In the genomic region with DNA sequence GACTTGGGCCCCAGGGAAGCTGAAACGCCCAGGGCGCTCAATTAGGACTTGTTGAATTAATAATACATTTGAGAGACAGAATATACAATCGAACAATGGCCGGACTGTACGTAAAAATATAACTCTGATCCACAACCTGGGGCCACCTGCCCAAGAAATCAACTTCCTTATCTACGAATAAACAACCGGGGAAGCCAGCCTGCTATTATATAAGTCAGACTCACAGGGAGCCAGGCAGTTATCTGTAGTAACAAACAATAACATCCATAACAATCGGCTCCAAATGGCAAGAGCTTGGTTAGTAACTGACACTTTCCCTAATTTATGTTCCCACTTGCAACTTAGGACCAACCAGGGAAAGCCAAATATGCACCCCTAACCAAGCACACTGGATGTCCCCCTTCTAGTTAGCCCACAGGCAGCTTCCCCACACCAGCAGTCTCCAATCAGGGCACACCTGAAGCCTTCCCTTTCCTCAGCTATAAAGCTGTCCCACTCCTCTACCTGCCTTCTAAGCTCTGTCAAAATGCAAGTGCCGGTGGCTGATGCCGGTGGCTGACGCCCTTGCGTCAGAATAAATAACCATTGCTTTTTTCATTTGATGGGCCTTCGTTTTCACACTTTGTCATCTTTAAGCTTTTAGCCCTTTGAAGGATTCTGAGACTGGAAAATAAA, we compare ENCODE assay signal across 6 cellular contexts.
DNase-seq lines count a peak whose midpoint lies in the region; ATAC-seq and TF ChIP-seq lines count a peak whose summit lies in the region.
"Not testable (repeated sequence)": the region's sequence is repeated elsewhere in the genome, so short reads cannot be mapped to it uniquely, and the experiment has no call there.

No MANE protein-coding gene starts in this region.

- H2BK20ac ChIP-seq in H9 (ENCODE audit: low read depth, low read length, poor library complexity, severe bottlenecking) = not testable (repeated sequence)

- intact Hi-C loops in CD4-positive, alpha-beta memory T cell (cut with micrococcal nuclease); Panc1 (cut with micrococcal nuclease; ENCODE audit: unreplicated experiment); activated CD4-positive, alpha-beta T cell treated with anti-CD3 and anti-CD28 coated beads for 36 hours (cut with DNase I, micrococcal nuclease): not testable (repeated sequence)

- not testable (repeated sequence) for H2BK5ac ChIP-seq in H9 (ENCODE audit: insufficient read length, low read length)

- H3K79me1 ChIP-seq in H9 (ENCODE audit: insufficient read depth, low read depth, low read length, poor library complexity, severe bottlenecking) = not testable (repeated sequence)

- not testable (repeated sequence) for H3K4me3 ChIP-seq in CD4-positive, alpha-beta memory T cell (ENCODE audit: low read length in 2 of 2); Panc1 (ENCODE audit: low read depth in 2 of 2, low read length in 2 of 2)

- not testable (repeated sequence) for H2AK5ac ChIP-seq in H9 (ENCODE audit: insufficient read length, low read length)

- H3K4me1 Mint-ChIP-seq in CD4-positive, alpha-beta memory T cell; activated CD4-positive, alpha-beta T cell treated with anti-CD3 and anti-CD28 coated beads for 36 hours; activated naive CD4-positive, alpha-beta T cell treated with anti-CD3 and anti-CD28 coated beads, Interleukin-2, amount 50 U/mL, for 24 hours; memory B cell: not testable (repeated sequence)
- H3K4me1 Mint-ChIP-seq in H9 = peaks cover 9 to 11% of the 10 kb centered on the region in 2 experiments

- not testable (repeated sequence) for H3K18ac ChIP-seq in H9 (ENCODE audit: insufficient read length, low read depth, low read length)

- H3K14ac ChIP-seq in H9 (ENCODE audit: insufficient read depth, low read length) = not testable (repeated sequence)

- not testable (repeated sequence) for H3T11ph ChIP-seq in H9 (ENCODE audit: low read length)

- not testable (repeated sequence) for H4K8ac ChIP-seq in H9 (replicated peaks; ENCODE audit: insufficient read length, low read depth, low read length)

- not testable (repeated sequence) for H3K9me3 Mint-ChIP-seq in CD4-positive, alpha-beta memory T cell; H9; activated CD4-positive, alpha-beta T cell treated with anti-CD3 and anti-CD28 coated beads for 36 hours (ENCODE audit: low read depth); activated naive CD4-positive, alpha-beta T cell treated with anti-CD3 and anti-CD28 coated beads, Interleukin-2, amount 50 U/mL, for 24 hours; memory B cell

- H3K27ac Mint-ChIP-seq in CD4-positive, alpha-beta memory T cell; H9; activated CD4-positive, alpha-beta T cell treated with anti-CD3 and anti-CD28 coated beads for 36 hours; activated naive CD4-positive, alpha-beta T cell treated with anti-CD3 and anti-CD28 coated beads, Interleukin-2, amount 50 U/mL, for 24 hours; memory B cell: not testable (repeated sequence)

- DNase-seq in CD4-positive, alpha-beta memory T cell; H9; Panc1 (ENCODE audit: low read depth, low spot score); activated CD4-positive, alpha-beta T cell treated with anti-CD3 and anti-CD28 coated beads for 36 hours; memory B cell (ENCODE audit: low spot score in 2 of 2): not testable (repeated sequence)

- CTCF ChIA-PET in CD4-positive, alpha-beta memory T cell (lab: Charles Lee; ENCODE audit: partially characterized antibody); Panc1 (lab: Charles Lee); activated CD4-positive, alpha-beta T cell treated with anti-CD3 and anti-CD28 coated beads for 36 hours (lab: Charles Lee): not testable (repeated sequence)

- not testable (repeated sequence) for H3K27ac ChIP-seq in CD4-positive, alpha-beta memory T cell (ENCODE audit: low read depth, low read length); H9 (ENCODE audit: insufficient read length, low read depth, low read length); Panc1 (ENCODE audit: low read length)

- WGBS in H9 (ENCODE audit: extremely low coverage, insufficient read length, low lambda C conversion rate) = no CpG with 5 or more reads among the region's 13 CpGs

- H2BK15ac ChIP-seq in H9 (ENCODE audit: low read depth, low read length) = not testable (repeated sequence)

- H3K56ac ChIP-seq in H9 (ENCODE audit: insufficient read length, low read depth, low read length) = not testable (repeated sequence)

- H3K9ac ChIP-seq in H9 (ENCODE audit: extremely low read depth, insufficient read length, low read length) = not testable (repeated sequence)

- BruUV-seq in Panc1 (replicated peaks; lab: Mats Ljungman, UMichigan) = not testable (repeated sequence)

- H3K27me3 Mint-ChIP-seq in CD4-positive, alpha-beta memory T cell; activated naive CD4-positive, alpha-beta T cell treated with anti-CD3 and anti-CD28 coated beads, Interleukin-2, amount 50 U/mL, for 24 hours; memory B cell: not testable (repeated sequence)
- H3K27me3 Mint-ChIP-seq in H9 (ENCODE audit: low read depth) = peaks cover 16% of the 10 kb centered on the region
- peaks cover 15% of the 10 kb centered on the region for H3K27me3 Mint-ChIP-seq in activated CD4-positive, alpha-beta T cell treated with anti-CD3 and anti-CD28 coated beads for 36 hours

- not testable (repeated sequence) for H2AFZ ChIP-seq in H9 (ENCODE audit: low read length)

- not testable (repeated sequence) for H3K79me2 ChIP-seq in H9 (ENCODE audit: insufficient read depth, low read length)

- in situ Hi-C loops in Panc1 (cut with HindIII; ENCODE audit: low pct_unique_long_range_greater_than_20kb, low sequenced_read_pairs) = not testable (repeated sequence)

- not testable (repeated sequence) for H3K27me3 ChIP-seq in CD4-positive, alpha-beta memory T cell (ENCODE audit: insufficient read depth, low read length); H9 (ENCODE audit: insufficient read depth, low read length); Panc1 (ENCODE audit: control insufficient read depth, insufficient read depth, low read length)

- H2BK12ac ChIP-seq in H9 (ENCODE audit: insufficient read length, low read depth, low read length) = not testable (repeated sequence)

- not testable (repeated sequence) for TF ChIP-seq CTCF in H9 (conservative IDR thresholded peaks at IDR 0.05); Panc1 (IDR thresholded peaks at IDR 0.05)

- POLR2A ChIA-PET in CD4-positive, alpha-beta memory T cell (lab: Charles Lee; ENCODE audit: partially characterized antibody); Panc1 (lab: Charles Lee); activated CD4-positive, alpha-beta T cell treated with anti-CD3 and anti-CD28 coated beads for 36 hours (lab: Charles Lee): not testable (repeated sequence)

- H3K36me3 ChIP-seq in CD4-positive, alpha-beta memory T cell (ENCODE audit: insufficient read depth, low read length); Panc1 (ENCODE audit: control insufficient read depth, insufficient read depth, low read length): not testable (repeated sequence)

- not testable (repeated sequence) for H3K36me3 Mint-ChIP-seq in CD4-positive, alpha-beta memory T cell; H9 (ENCODE audit: insufficient read depth in 1 of 3, low read depth in 3 of 3); activated CD4-positive, alpha-beta T cell treated with anti-CD3 and anti-CD28 coated beads for 36 hours (ENCODE audit: low read depth); activated naive CD4-positive, alpha-beta T cell treated with anti-CD3 and anti-CD28 coated beads, Interleukin-2, amount 50 U/mL, for 24 hours; memory B cell

- H2BK120ac ChIP-seq in H9 (ENCODE audit: low read depth, low read length, poor library complexity, severe bottlenecking) = not testable (repeated sequence)

- not testable (repeated sequence) for H3K4me1 ChIP-seq in CD4-positive, alpha-beta memory T cell (ENCODE audit: insufficient read depth, low read length); H9 (ENCODE audit: insufficient read depth, low read length); Panc1 (ENCODE audit: control insufficient read depth, insufficient read depth, low read length)

- H4K91ac ChIP-seq in H9 (ENCODE audit: insufficient read length, low read depth, low read length) = not testable (repeated sequence)

- not testable (repeated sequence) for H4K20me1 ChIP-seq in H9 (ENCODE audit: control insufficient read depth, insufficient read depth, insufficient read length)

- not testable (repeated sequence) for H3K23me2 ChIP-seq in H9 (ENCODE audit: insufficient read length, low read depth, low read length, poor library complexity, severe bottlenecking)

- H4K5ac ChIP-seq in H9 (ENCODE audit: insufficient read length, low read depth, low read length) = not testable (repeated sequence)

- H3K23ac ChIP-seq in H9 (ENCODE audit: insufficient read length, low read depth, low read length) = not testable (repeated sequence)

- H3K9me3 ChIP-seq in CD4-positive, alpha-beta memory T cell (ENCODE audit: control insufficient read depth in 1 of 2, low read length in 2 of 2); H9 (ENCODE audit: control insufficient read depth, low read depth, low read length); Panc1 (ENCODE audit: control insufficient read depth, insufficient read depth, low read depth, low read length): not testable (repeated sequence)

- H3K4ac ChIP-seq in H9 (ENCODE audit: low read depth, low read length) = not testable (repeated sequence)

- H3K4me3 Mint-ChIP-seq in CD4-positive, alpha-beta memory T cell = peak overlapping the region in 6 of 8 donors; percentile 6 to 57 (median 38)
- H3K4me3 Mint-ChIP-seq in H9 = peak overlapping the region; percentile 45 to 56; a peak in 4 of 5 replicates
- H3K4me3 Mint-ChIP-seq in activated CD4-positive, alpha-beta T cell treated with anti-CD3 and anti-CD28 coated beads for 36 hours; memory B cell: not testable (repeated sequence)
- peak overlapping the region; percentile 23 for H3K4me3 Mint-ChIP-seq in activated naive CD4-positive, alpha-beta T cell treated with anti-CD3 and anti-CD28 coated beads, Interleukin-2, amount 50 U/mL, for 24 hours

- ATAC-seq in Panc1 = 0 out of 2 replicates have a peak, but pooled peaks have one; percentile 30
- ATAC-seq in activated CD4-positive, alpha-beta T cell treated with anti-CD3 and anti-CD28 coated beads for 36 hours = peak; percentile 30
- peak; percentile 24 for ATAC-seq in memory B cell (ENCODE audit: low read depth)

- H3K4me2 ChIP-seq in H9 (ENCODE audit: insufficient read depth, insufficient read length, low read length) = not testable (repeated sequence)
